ENCODE assay signal across 1 cellular context in genomic region chrX:57929373-57929772, GRCh38.
TF ChIP-seq lines count a peak whose summit lies in the region.

No MANE protein-coding gene starts in this region.

TF ChIP-seq in HepG2, 621 proteins besides CTCF, POLR2A, EP300 and RAD21 (continued from another document):
- TF ChIP-seq ZNF318 (CRISPR knock-in tag; IDR thresholded peaks at IDR 0.05): no peak
- TF ChIP-seq HNF1B (CRISPR knock-in tag; IDR thresholded peaks at IDR 0.05): no peak
- TF ChIP-seq STAG1 (CRISPR knock-in tag; IDR thresholded peaks at IDR 0.05): peak; percentile 26
- TF ChIP-seq ZBTB33 (CRISPR knock-in tag; IDR thresholded peaks at IDR 0.05): no peak
- TF ChIP-seq SRSF1 (optimal IDR thresholded peaks at IDR 0.05; ENCODE audit: low read depth, low read length): no peak
- TF ChIP-seq DPF2 (CRISPR knock-in tag; IDR thresholded peaks at IDR 0.05; ENCODE audit: borderline replicate concordance, low read depth): no peak
